Comparison of ENCODE assay signal across 1 cellular context in genomic region chr7:6385909-6386560, GRCh38.
TF ChIP-seq lines count a peak whose summit lies in the region.

No MANE protein-coding gene starts in this region.

TF ChIP-seq in HepG2, 621 proteins besides CTCF, POLR2A, EP300 and RAD21:
- TF ChIP-seq, protein P1, sequence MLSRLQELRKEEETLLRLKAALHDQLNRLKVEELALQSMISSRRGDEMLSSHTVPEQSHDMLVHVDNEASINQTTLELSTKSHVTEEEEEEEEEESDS (CRISPR knock-in tag; IDR thresholded peaks at IDR 0.05; ENCODE audit: borderline replicate concordance), result no peak
- TF ChIP-seq ZHX1 (CRISPR knock-in tag; IDR thresholded peaks at IDR 0.05; ENCODE audit: low read depth) (no peak), ZFP37 (CRISPR knock-in tag; IDR thresholded peaks at IDR 0.05; ENCODE audit: borderline replicate concordance) (no peak), KMT2A (CRISPR knock-in tag; IDR thresholded peaks at IDR 0.05) (no peak), NAIF1 (CRISPR knock-in tag; IDR thresholded peaks at IDR 0.05; ENCODE audit: borderline replicate concordance) (no peak), ZNF501 (CRISPR knock-in tag; IDR thresholded peaks at IDR 0.05) (no peak), ZSCAN30 (CRISPR knock-in tag; IDR thresholded peaks at IDR 0.05) (no peak), FOXA3 (CRISPR knock-in tag; IDR thresholded peaks at IDR 0.05) (no peak), MED13 (CRISPR knock-in tag; IDR thresholded peaks at IDR 0.05) (no peak), IKZF4 (CRISPR knock-in tag; IDR thresholded peaks at IDR 0.05; ENCODE audit: borderline replicate concordance, low read depth, not compliant biosample characterization) (no peak), ZNF619 (CRISPR knock-in tag; IDR thresholded peaks at IDR 0.05) (no peak), NR3C1 (CRISPR knock-in tag; IDR thresholded peaks at IDR 0.05) (no peak), ZBTB46 (CRISPR knock-in tag; IDR thresholded peaks at IDR 0.05; ENCODE audit: borderline replicate concordance) (no peak), ZNF777 (CRISPR knock-in tag; IDR thresholded peaks at IDR 0.05) (no peak)
- TF ChIP-seq, protein P2, sequence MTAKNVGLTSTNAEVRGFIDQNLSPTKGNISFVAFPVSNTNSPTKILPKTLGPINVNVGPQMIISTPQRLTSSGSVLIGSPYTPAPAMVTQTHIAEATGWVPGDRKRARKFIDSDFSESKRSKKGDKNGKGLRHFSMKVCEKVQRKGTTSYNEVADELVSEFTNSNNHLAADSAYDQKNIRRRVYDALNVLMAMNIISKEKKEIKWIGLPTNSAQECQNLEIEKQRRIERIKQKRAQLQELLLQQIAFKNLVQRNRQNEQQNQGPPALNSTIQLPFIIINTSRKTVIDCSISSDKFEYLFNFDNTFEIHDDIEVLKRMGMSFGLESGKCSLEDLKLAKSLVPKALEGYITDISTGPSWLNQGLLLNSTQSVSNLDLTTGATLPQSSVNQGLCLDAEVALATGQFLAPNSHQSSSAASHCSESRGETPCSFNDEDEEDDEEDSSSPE (CRISPR knock-in tag; IDR thresholded peaks at IDR 0.05), result no peak
- TF ChIP-seq, protein P3, sequence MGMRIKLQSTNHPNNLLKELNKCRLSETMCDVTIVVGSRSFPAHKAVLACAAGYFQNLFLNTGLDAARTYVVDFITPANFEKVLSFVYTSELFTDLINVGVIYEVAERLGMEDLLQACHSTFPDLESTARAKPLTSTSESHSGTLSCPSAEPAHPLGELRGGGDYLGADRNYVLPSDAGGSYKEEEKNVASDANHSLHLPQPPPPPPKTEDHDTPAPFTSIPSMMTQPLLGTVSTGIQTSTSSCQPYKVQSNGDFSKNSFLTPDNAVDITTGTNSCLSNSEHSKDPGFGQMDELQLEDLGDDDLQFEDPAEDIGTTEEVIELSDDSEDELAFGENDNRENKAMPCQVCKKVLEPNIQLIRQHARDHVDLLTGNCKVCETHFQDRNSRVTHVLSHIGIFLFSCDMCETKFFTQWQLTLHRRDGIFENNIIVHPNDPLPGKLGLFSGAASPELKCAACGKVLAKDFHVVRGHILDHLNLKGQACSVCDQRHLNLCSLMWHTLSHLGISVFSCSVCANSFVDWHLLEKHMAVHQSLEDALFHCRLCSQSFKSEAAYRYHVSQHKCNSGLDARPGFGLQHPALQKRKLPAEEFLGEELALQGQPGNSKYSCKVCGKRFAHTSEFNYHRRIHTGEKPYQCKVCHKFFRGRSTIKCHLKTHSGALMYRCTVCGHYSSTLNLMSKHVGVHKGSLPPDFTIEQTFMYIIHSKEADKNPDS (CRISPR knock-in tag; IDR thresholded peaks at IDR 0.05), result no peak
